ENCODE assay signal across 26 cellular contexts in the genomic region with DNA sequence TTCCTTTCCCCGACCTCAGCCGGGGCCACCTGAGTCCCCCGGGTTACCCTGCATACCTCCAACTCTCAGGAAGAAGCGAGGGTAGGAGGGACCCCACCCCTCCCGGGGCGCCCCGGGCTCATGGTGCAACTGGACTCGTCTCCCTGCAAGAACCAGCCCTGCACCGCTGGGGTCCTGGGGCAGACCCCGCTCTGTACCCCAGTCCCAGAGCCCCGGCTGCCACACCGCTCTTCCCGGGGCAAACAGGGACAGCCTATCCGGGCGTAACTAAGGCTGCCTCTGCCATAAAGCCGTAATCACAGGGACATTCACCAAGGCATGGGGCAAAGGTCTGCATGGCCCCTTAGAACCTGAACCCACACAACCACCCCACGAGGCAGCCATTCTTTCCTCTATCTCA. TPM values are rescaled to one million over a fixed set of nuclear protein-coding genes. Genes with fewer than 3 reads are reported as not detected.
"Had no signal": no experiment of that assay in that cellular context is flagged by ENCODE, and none has a peak within 500 bp of the region (broad histone marks: within the 10 kb centered on the region; RNA-seq: fewer than 3 reads in every experiment).

No MANE protein-coding gene starts in this region.

- H3K9me3 Mint-ChIP-seq: activated T-helper 17 cell treated with anti-CD3 and anti-CD28 coated beads, Interleukin-2, amount 50 U/mL, for 72 hours had no signal

- H3K36me3 Mint-ChIP-seq: WTC11 had no signal

- H3K27ac ChIP-seq: adrenal gland, ascending aorta, brain microvascular endothelial cell, esophagus squamous epithelium, gastrocnemius medialis, thoracic aorta had no signal

- H3K9me3 ChIP-seq: adrenal gland, ascending aorta, esophagus squamous epithelium, gastrocnemius medialis, thoracic aorta had no signal

- DNase-seq: activated CD8-positive, alpha-beta memory T cell treated with anti-CD3 and anti-CD28 coated beads, Interleukin-2, amount 50 U/mL, for 4 hours; activated naive CD4-positive, alpha-beta T cell; activated T-cell treated with anti-CD3 and anti-CD28 coated beads, Interleukin-2, amount 50 U/mL, for 24 hours; adrenal gland; brain microvascular endothelial cell; caudate nucleus; dermis blood vessel endothelial cell; effector memory CD8-positive, alpha-beta T cell; esophagus squamous epithelium; gastrocnemius medialis; hypothalamus; nephron progenitor cell; occipital lobe; stimulated activated CD4-positive, alpha-beta T cell treated with anti-CD3 and anti-CD28 coated beads, Interleukin-15, amount 100 ng/mL, for 24 hours; stimulated activated naive B cell treated with anti-CD40 and anti-IgM and Interleukin-4, amounts not matched to agents 10 μg/mL and 1 μg/mL and 100 μg/mL, for 72 hours; T1000 had no signal

- H3K4me1 ChIP-seq: adrenal gland, gastrocnemius medialis had no signal

- H3K4me3 ChIP-seq: adrenal gland, ascending aorta, esophagus squamous epithelium, gastrocnemius medialis, smooth muscle cell, thoracic aorta had no signal

- H3K4me2 ChIP-seq: smooth muscle cell had no signal

- H3K27me3 ChIP-seq: adrenal gland, ascending aorta, gastrocnemius medialis had no signal

- H3K27ac Mint-ChIP-seq: activated naive CD8-positive, alpha-beta T cell; activated T-cell treated with anti-CD3 and anti-CD28 coated beads, Interleukin-2, amount 50 U/mL, for 24 hours; activated T-helper 17 cell treated with anti-CD3 and anti-CD28 coated beads, Interleukin-2, amount 50 U/mL, for 72 hours; memory B cell; nephron progenitor cell; stimulated activated naive B cell treated with anti-CD40 and anti-IgM and Interleukin-4, amounts not matched to agents 10 μg/mL and 1 μg/mL and 100 μg/mL, for 72 hours; T-helper 1 cell treated with Interleukin-12 subunit alpha and Interleukin-12 subunit beta and Interleukin-4 antibody, amounts not matched to agents 30 μg/mL and 1 μg/mL, for 36 hours; WTC11 had no signal

- H3K36me3 ChIP-seq: adrenal gland, ascending aorta, brain microvascular endothelial cell, esophagus squamous epithelium, gastrocnemius medialis, thoracic aorta had no signal

- ATAC-seq: activated T-helper 17 cell treated with anti-CD3 and anti-CD28 coated beads, Interleukin-2, amount 50 U/mL, for 72 hours; effector memory CD8-positive, alpha-beta T cell; gastrocnemius medialis; sciatic nerve; stimulated activated naive B cell treated with anti-CD40 and anti-IgM and Interleukin-4, amounts not matched to agents 10 μg/mL and 1 μg/mL and 100 μg/mL, for 72 hours had no signal

- H3K27me3 Mint-ChIP-seq: activated T-cell treated with anti-CD3 and anti-CD28 coated beads, Interleukin-2, amount 50 U/mL, for 24 hours had no signal

- H3K4me3 Mint-ChIP-seq: activated naive CD8-positive, alpha-beta T cell; activated T-cell treated with anti-CD3 and anti-CD28 coated beads, Interleukin-2, amount 50 U/mL, for 24 hours; activated T-helper 17 cell treated with anti-CD3 and anti-CD28 coated beads, Interleukin-2, amount 50 U/mL, for 72 hours; effector memory CD8-positive, alpha-beta T cell; memory B cell; nephron progenitor cell; stimulated activated naive B cell treated with anti-CD40 and anti-IgM and Interleukin-4, amounts not matched to agents 10 μg/mL and 1 μg/mL and 100 μg/mL, for 72 hours; T-helper 1 cell treated with Interleukin-12 subunit alpha and Interleukin-12 subunit beta and Interleukin-4 antibody, amounts not matched to agents 30 μg/mL and 1 μg/mL, for 36 hours; WTC11 had no signal

RNA-seq across cellular contexts. Expression of gene TMEM184A, which starts 32.2 kb away (rescaled TPM):
- total RNA-seq: activated T-helper 17 cell treated with anti-CD3 and anti-CD28 coated beads, Interleukin-2, amount 50 U/mL, for 72 hours; ascending aorta; endothelial cell of umbilical vein; occipital lobe had no signal
